In the genomic region with DNA sequence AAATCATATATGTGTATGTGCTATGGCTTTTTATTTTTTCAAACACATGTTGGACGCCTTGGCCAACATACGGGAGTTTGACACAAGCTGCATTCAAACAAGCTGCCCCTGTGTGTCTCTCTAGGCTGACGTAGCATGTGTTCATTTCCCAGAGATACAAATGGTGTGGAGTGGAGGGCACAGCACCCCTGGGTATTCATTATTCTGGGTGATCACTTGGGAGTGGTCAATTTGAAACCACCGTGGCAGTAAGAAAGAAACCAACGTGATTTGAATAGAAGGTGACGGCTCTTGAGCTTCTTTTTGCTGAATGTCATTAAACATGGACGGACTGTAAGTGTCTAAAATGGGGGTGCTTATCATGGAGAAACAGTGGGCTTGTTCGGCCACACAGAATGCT, we compare ENCODE assay signal across 12 cellular contexts.
DNase-seq lines count a peak whose midpoint lies in the region; ATAC-seq and TF ChIP-seq lines count a peak whose summit lies in the region.
"Had no signal": no experiment of that assay in that cellular context is flagged by ENCODE, and none has a peak within 500 bp of the region (broad histone marks: within the 10 kb centered on the region; RNA-seq: fewer than 3 reads in every experiment).

No MANE protein-coding gene starts in this region.

- H3K27me3 Mint-ChIP-seq in stimulated activated memory B cell treated with anti-CD40 and anti-IgM and Interleukin-4, amounts not matched to agents 10 μg/mL and 1 μg/mL and 100 μg/mL, for 72 hours: no peaks in the 10 kb centered on the region
- peaks cover 16% of the 10 kb centered on the region for H3K27me3 Mint-ChIP-seq in WTC11 (ENCODE audit: low read depth)

- DNase-seq in NCI-H524 (lab: John Stamatoyannopoulos, UW): peak; percentile 61 to 76
- no peak for DNase-seq in NCI-H524 treated with DMSO at 0.1 percent for 48 hours (lab: John Stamatoyannopoulos, UW)
- DNase-seq in WTC11 (ENCODE audit: low spot score): no peak
- DNase-seq in DMS 273 treated with DMSO at 0.1 percent for 48 hours (lab: John Stamatoyannopoulos, UW): no peak
- DNase-seq: activated T-cell treated with anti-CD3 and anti-CD28 coated beads, Interleukin-2, amount 50 U/mL, for 4 hours; caudate nucleus; EL had no signal

- no peak overlapping the region for H3K4me3 ChIP-seq in OCI-LY1 (ENCODE audit: low read depth, low read length, poor library complexity, severe bottlenecking)
- H3K4me3 ChIP-seq: A549 had no signal

- peak; percentile 60 for ATAC-seq in HG02852 (IDR thresholded peaks at IDR 0.05; ENCODE audit: unreplicated experiment)
- ATAC-seq in stimulated activated memory B cell treated with anti-CD40 and anti-IgM and Interleukin-4, amounts not matched to agents 10 μg/mL and 1 μg/mL and 100 μg/mL, for 72 hours: no peak
- ATAC-seq in WTC11: no peak
- no peak for ATAC-seq in HG03097 (IDR thresholded peaks at IDR 0.05; ENCODE audit: low FRiP score, unreplicated experiment)
- ATAC-seq: A549; activated T-cell treated with anti-CD3 and anti-CD28 coated beads, Interleukin-2, amount 50 U/mL, for 4 hours had no signal

- H3K4me3 Mint-ChIP-seq in stimulated activated memory B cell treated with anti-CD40 and anti-IgM and Interleukin-4, amounts not matched to agents 10 μg/mL and 1 μg/mL and 100 μg/mL, for 72 hours: peak overlapping the region; percentile 24
- no peak overlapping the region for H3K4me3 Mint-ChIP-seq in WTC11
- H3K4me3 Mint-ChIP-seq: activated T-cell treated with anti-CD3 and anti-CD28 coated beads, Interleukin-2, amount 50 U/mL, for 4 hours had no signal

- H3K27ac ChIP-seq in OCI-LY1 (ENCODE audit: low read depth, low read length, poor library complexity, severe bottlenecking): no peak overlapping the region
- H3K27ac ChIP-seq: A549 had no signal

- H2AFZ ChIP-seq in OCI-LY1 (ENCODE audit: low read length): 0 out of 2 replicates have a peak overlapping the region, but pooled peaks have one; percentile 7

- no peaks in the 10 kb centered on the region for H3F3A ChIP-seq in OCI-LY1 (ENCODE audit: insufficient read depth, low read length)

- H3K36me3 Mint-ChIP-seq in stimulated activated memory B cell treated with anti-CD40 and anti-IgM and Interleukin-4, amounts not matched to agents 10 μg/mL and 1 μg/mL and 100 μg/mL, for 72 hours: no peaks in the 10 kb centered on the region
- peaks cover 6% of the 10 kb centered on the region for H3K36me3 Mint-ChIP-seq in WTC11

- no peaks in the 10 kb centered on the region for H3K79me2 ChIP-seq in OCI-LY1 (ENCODE audit: insufficient read depth, low read length)

- H3K9me3 ChIP-seq in OCI-LY1 (ENCODE audit: low read length): no peaks in the 10 kb centered on the region
- H3K9me3 ChIP-seq: A549 had no signal

- no peaks in the 10 kb centered on the region for H3K9me2 ChIP-seq in OCI-LY1 (ENCODE audit: low read depth, low read length)

- H3K4me2 ChIP-seq in OCI-LY1 (ENCODE audit: low read length): peak overlapping the region; percentile 38
- H3K4me2 ChIP-seq: A549 had no signal

- no peaks in the 10 kb centered on the region for H4K20me1 ChIP-seq in OCI-LY1 (ENCODE audit: insufficient read depth, low read length)

- CTCF ChIA-PET in WTC11 (lab: Charles Lee): no interaction called here

- POLR2A ChIA-PET in WTC11 (lab: Charles Lee): no interaction called here

- no peaks in the 10 kb centered on the region for H3K27me3 ChIP-seq in OCI-LY1 (ENCODE audit: insufficient read depth, low read length)

- no peak overlapping the region for H3K9ac ChIP-seq in OCI-LY1 (ENCODE audit: low read length)

- H3K27ac Mint-ChIP-seq in stimulated activated memory B cell treated with anti-CD40 and anti-IgM and Interleukin-4, amounts not matched to agents 10 μg/mL and 1 μg/mL and 100 μg/mL, for 72 hours: no peak overlapping the region
- H3K27ac Mint-ChIP-seq in WTC11: no peak overlapping the region

- no peaks in the 10 kb centered on the region for H3K36me3 ChIP-seq in OCI-LY1 (ENCODE audit: insufficient read depth, low read length)

- H3K9me3 Mint-ChIP-seq in stimulated activated memory B cell treated with anti-CD40 and anti-IgM and Interleukin-4, amounts not matched to agents 10 μg/mL and 1 μg/mL and 100 μg/mL, for 72 hours: peaks cover 5% of the 10 kb centered on the region
- peaks cover 15% of the 10 kb centered on the region for H3K9me3 Mint-ChIP-seq in WTC11
- H3K9me3 Mint-ChIP-seq: activated T-cell treated with anti-CD3 and anti-CD28 coated beads, Interleukin-2, amount 50 U/mL, for 4 hours had no signal

- peaks cover 17% of the 10 kb centered on the region for H3K4me1 ChIP-seq in OCI-LY1 (ENCODE audit: insufficient read depth, low read length, severe bottlenecking)
- H3K4me1 ChIP-seq: A549 had no signal

- peaks cover 19% of the 10 kb centered on the region for H3K4me1 Mint-ChIP-seq in stimulated activated memory B cell treated with anti-CD40 and anti-IgM and Interleukin-4, amounts not matched to agents 10 μg/mL and 1 μg/mL and 100 μg/mL, for 72 hours
- H3K4me1 Mint-ChIP-seq in WTC11: peaks cover 27% of the 10 kb centered on the region

- no peak for TF ChIP-seq CTCF in OCI-LY1 (IDR thresholded peaks at IDR 0.05; ENCODE audit: low read length)
- TF ChIP-seq CTCF in WTC11 (IDR thresholded peaks at IDR 0.05): no peak

TF ChIP-seq in WTC11, 78 proteins besides CTCF, POLR2A, EP300 and RAD21 (continues in another document):
- no peak for TF ChIP-seq TEAD4 (CRISPR knock-in tag; IDR thresholded peaks at IDR 0.05)
- TF ChIP-seq MYBL2 (CRISPR knock-in tag; IDR thresholded peaks at IDR 0.05): no peak
- no peak for TF ChIP-seq TEAD1 (CRISPR knock-in tag; IDR thresholded peaks at IDR 0.05)
- no peak for TF ChIP-seq ZNF671 (CRISPR knock-in tag; IDR thresholded peaks at IDR 0.05)
- TF ChIP-seq, protein P1, sequence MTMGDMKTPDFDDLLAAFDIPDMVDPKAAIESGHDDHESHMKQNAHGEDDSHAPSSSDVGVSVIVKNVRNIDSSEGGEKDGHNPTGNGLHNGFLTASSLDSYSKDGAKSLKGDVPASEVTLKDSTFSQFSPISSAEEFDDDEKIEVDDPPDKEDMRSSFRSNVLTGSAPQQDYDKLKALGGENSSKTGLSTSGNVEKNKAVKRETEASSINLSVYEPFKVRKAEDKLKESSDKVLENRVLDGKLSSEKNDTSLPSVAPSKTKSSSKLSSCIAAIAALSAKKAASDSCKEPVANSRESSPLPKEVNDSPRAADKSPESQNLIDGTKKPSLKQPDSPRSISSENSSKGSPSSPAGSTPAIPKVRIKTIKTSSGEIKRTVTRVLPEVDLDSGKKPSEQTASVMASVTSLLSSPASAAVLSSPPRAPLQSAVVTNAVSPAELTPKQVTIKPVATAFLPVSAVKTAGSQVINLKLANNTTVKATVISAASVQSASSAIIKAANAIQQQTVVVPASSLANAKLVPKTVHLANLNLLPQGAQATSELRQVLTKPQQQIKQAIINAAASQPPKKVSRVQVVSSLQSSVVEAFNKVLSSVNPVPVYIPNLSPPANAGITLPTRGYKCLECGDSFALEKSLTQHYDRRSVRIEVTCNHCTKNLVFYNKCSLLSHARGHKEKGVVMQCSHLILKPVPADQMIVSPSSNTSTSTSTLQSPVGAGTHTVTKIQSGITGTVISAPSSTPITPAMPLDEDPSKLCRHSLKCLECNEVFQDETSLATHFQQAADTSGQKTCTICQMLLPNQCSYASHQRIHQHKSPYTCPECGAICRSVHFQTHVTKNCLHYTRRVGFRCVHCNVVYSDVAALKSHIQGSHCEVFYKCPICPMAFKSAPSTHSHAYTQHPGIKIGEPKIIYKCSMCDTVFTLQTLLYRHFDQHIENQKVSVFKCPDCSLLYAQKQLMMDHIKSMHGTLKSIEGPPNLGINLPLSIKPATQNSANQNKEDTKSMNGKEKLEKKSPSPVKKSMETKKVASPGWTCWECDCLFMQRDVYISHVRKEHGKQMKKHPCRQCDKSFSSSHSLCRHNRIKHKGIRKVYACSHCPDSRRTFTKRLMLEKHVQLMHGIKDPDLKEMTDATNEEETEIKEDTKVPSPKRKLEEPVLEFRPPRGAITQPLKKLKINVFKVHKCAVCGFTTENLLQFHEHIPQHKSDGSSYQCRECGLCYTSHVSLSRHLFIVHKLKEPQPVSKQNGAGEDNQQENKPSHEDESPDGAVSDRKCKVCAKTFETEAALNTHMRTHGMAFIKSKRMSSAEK (CRISPR knock-in tag; IDR thresholded peaks at IDR 0.05; ENCODE audit: borderline replicate concordance): no peak
- TF ChIP-seq, protein P2, sequence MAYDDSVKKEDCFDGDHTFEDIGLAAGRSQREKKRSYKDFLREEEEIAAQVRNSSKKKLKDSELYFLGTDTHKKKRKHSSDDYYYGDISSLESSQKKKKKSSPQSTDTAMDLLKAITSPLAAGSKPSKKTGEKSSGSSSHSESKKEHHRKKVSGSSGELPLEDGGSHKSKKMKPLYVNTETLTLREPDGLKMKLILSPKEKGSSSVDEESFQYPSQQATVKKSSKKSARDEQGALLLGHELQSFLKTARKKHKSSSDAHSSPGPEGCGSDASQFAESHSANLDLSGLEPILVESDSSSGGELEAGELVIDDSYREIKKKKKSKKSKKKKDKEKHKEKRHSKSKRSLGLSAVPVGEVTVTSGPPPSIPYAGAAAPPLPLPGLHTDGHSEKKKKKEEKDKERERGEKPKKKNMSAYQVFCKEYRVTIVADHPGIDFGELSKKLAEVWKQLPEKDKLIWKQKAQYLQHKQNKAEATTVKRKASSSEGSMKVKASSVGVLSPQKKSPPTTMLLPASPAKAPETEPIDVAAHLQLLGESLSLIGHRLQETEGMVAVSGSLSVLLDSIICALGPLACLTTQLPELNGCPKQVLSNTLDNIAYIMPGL (CRISPR knock-in tag; IDR thresholded peaks at IDR 0.05): no peak
- TF ChIP-seq SMAD4 (CRISPR knock-in tag; IDR thresholded peaks at IDR 0.05): no peak
- TF ChIP-seq SP1 (CRISPR knock-in tag; conservative IDR thresholded peaks at IDR 0.05): no peak
- TF ChIP-seq ZNF232 (CRISPR knock-in tag; IDR thresholded peaks at IDR 0.05): no peak
- no peak for TF ChIP-seq OVOL2 (CRISPR knock-in tag; IDR thresholded peaks at IDR 0.05; ENCODE audit: borderline replicate concordance)
- TF ChIP-seq KAT7 (CRISPR knock-in tag; IDR thresholded peaks at IDR 0.05; ENCODE audit: borderline replicate concordance): no peak

Comparison
In these comparisons a context has a peak if more than half of its experiments do, and no peak if none do; other contexts are left out.
1. DNase-seq: peak in NCI-H524 (2 of 2); none in NCI-H524 treated with DMSO at 0.1 percent for 48 hours (single experiment), WTC11 (single experiment) and DMS 273 treated with DMSO at 0.1 percent for 48 hours (single experiment).